ENCODE assay signal across 1 cellular context in the genomic region with DNA sequence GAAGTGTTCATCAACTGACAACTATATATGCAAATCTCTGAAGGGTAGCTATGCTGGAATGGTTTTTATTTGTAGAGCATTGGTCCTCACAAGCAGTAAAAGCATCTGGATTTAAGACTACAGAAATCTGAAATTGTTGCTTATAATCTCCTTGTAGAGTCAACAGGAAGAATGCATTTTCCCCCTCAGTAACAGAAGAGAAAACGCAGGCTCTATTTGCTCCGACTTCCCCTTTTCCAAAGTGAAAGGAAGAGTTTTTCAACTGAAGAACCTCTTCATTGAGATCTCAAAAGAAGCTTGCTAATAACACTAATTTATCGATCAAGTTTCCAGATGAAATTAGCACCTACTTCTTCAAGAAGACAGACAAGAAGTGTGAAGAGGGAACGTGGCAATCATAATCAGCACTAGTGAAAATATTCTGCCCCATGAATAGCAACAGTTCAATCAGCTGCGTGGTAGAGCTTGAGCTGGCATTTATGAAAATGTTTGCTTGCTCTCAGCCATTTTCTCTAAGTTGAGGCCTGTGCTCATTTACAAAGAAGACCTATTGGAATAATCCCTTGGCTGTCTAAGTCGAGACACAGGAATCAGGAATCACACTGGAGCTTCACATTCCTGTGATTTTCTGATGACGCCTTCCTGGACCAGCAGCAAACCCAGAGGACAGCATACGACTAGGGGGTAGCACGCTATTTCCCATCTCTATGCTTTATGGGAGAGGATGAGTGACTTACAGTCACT.
A peak's percentile ranks its signal among the peaks of the same experiment; 100 is the strongest.
TF ChIP-seq lines count a peak whose summit lies in the region.

No MANE protein-coding gene starts in this region.

TF ChIP-seq in K562, 482 proteins besides CTCF, POLR2A, EP300 and RAD21 (continued from another document):
- TF ChIP-seq SMARCE1 (IDR thresholded peaks at IDR 0.05), result peak; percentile 59; the same call in 1 of the 2 replicates
- peak; percentile 16; the same call in 1 of the 2 replicates for TF ChIP-seq ELF1 (tag; IDR thresholded peaks at IDR 0.05)
- no peak for TF ChIP-seq ZFP36 (IDR thresholded peaks at IDR 0.05; ENCODE audit: low read depth, low read length, partially characterized antibody)
- TF ChIP-seq, protein P1, sequence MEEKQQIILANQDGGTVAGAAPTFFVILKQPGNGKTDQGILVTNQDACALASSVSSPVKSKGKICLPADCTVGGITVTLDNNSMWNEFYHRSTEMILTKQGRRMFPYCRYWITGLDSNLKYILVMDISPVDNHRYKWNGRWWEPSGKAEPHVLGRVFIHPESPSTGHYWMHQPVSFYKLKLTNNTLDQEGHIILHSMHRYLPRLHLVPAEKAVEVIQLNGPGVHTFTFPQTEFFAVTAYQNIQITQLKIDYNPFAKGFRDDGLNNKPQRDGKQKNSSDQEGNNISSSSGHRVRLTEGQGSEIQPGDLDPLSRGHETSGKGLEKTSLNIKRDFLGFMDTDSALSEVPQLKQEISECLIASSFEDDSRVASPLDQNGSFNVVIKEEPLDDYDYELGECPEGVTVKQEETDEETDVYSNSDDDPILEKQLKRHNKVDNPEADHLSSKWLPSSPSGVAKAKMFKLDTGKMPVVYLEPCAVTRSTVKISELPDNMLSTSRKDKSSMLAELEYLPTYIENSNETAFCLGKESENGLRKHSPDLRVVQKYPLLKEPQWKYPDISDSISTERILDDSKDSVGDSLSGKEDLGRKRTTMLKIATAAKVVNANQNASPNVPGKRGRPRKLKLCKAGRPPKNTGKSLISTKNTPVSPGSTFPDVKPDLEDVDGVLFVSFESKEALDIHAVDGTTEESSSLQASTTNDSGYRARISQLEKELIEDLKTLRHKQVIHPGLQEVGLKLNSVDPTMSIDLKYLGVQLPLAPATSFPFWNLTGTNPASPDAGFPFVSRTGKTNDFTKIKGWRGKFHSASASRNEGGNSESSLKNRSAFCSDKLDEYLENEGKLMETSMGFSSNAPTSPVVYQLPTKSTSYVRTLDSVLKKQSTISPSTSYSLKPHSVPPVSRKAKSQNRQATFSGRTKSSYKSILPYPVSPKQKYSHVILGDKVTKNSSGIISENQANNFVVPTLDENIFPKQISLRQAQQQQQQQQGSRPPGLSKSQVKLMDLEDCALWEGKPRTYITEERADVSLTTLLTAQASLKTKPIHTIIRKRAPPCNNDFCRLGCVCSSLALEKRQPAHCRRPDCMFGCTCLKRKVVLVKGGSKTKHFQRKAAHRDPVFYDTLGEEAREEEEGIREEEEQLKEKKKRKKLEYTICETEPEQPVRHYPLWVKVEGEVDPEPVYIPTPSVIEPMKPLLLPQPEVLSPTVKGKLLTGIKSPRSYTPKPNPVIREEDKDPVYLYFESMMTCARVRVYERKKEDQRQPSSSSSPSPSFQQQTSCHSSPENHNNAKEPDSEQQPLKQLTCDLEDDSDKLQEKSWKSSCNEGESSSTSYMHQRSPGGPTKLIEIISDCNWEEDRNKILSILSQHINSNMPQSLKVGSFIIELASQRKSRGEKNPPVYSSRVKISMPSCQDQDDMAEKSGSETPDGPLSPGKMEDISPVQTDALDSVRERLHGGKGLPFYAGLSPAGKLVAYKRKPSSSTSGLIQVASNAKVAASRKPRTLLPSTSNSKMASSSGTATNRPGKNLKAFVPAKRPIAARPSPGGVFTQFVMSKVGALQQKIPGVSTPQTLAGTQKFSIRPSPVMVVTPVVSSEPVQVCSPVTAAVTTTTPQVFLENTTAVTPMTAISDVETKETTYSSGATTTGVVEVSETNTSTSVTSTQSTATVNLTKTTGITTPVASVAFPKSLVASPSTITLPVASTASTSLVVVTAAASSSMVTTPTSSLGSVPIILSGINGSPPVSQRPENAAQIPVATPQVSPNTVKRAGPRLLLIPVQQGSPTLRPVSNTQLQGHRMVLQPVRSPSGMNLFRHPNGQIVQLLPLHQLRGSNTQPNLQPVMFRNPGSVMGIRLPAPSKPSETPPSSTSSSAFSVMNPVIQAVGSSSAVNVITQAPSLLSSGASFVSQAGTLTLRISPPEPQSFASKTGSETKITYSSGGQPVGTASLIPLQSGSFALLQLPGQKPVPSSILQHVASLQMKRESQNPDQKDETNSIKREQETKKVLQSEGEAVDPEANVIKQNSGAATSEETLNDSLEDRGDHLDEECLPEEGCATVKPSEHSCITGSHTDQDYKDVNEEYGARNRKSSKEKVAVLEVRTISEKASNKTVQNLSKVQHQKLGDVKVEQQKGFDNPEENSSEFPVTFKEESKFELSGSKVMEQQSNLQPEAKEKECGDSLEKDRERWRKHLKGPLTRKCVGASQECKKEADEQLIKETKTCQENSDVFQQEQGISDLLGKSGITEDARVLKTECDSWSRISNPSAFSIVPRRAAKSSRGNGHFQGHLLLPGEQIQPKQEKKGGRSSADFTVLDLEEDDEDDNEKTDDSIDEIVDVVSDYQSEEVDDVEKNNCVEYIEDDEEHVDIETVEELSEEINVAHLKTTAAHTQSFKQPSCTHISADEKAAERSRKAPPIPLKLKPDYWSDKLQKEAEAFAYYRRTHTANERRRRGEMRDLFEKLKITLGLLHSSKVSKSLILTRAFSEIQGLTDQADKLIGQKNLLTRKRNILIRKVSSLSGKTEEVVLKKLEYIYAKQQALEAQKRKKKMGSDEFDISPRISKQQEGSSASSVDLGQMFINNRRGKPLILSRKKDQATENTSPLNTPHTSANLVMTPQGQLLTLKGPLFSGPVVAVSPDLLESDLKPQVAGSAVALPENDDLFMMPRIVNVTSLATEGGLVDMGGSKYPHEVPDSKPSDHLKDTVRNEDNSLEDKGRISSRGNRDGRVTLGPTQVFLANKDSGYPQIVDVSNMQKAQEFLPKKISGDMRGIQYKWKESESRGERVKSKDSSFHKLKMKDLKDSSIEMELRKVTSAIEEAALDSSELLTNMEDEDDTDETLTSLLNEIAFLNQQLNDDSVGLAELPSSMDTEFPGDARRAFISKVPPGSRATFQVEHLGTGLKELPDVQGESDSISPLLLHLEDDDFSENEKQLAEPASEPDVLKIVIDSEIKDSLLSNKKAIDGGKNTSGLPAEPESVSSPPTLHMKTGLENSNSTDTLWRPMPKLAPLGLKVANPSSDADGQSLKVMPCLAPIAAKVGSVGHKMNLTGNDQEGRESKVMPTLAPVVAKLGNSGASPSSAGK (IDR thresholded peaks at IDR 0.05), result peak; percentile 17; the same call in 1 of the 2 replicates
- 0 out of 2 replicates have a peak, but pooled peaks have one; percentile 30 for TF ChIP-seq ZNF589 (CRISPR knock-in tag; IDR thresholded peaks at IDR 0.05; ENCODE audit: low read depth)
- no peak for TF ChIP-seq CBX3 (IDR thresholded peaks at IDR 0.05; ENCODE audit: borderline replicate concordance in 1 of 2, low read length in 2 of 2)
- peak; percentile 35; the same call in 1 of the 2 replicates for TF ChIP-seq GABPB1 (CRISPR knock-in tag; IDR thresholded peaks at IDR 0.05)
- no peak for TF ChIP-seq NR4A1 (CRISPR knock-in tag; IDR thresholded peaks at IDR 0.05)
- TF ChIP-seq NR4A1 (tag; IDR thresholded peaks at IDR 0.05), result 0 out of 2 replicates have a peak, but pooled peaks have one; percentile 14
- no peak for TF ChIP-seq ZNF24 (IDR thresholded peaks at IDR 0.05)
- TF ChIP-seq, protein P2, sequence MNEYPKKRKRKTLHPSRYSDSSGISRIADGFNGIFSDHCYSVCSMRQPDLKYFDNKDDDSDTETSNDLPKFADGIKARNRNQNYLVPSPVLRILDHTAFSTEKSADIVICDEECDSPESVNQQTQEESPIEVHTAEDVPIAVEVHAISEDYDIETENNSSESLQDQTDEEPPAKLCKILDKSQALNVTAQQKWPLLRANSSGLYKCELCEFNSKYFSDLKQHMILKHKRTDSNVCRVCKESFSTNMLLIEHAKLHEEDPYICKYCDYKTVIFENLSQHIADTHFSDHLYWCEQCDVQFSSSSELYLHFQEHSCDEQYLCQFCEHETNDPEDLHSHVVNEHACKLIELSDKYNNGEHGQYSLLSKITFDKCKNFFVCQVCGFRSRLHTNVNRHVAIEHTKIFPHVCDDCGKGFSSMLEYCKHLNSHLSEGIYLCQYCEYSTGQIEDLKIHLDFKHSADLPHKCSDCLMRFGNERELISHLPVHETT (CRISPR knock-in tag; conservative IDR thresholded peaks at IDR 0.05 in 1 of 2, IDR thresholded peaks at IDR 0.05 in 1 of 2), result peak in 1 of 2 experiments; percentile 46; a peak in 1 of 4 replicates
- peak; percentile 58 for TF ChIP-seq TBP (optimal IDR thresholded peaks at IDR 0.05; ENCODE audit: low read depth, low read length)
- TF ChIP-seq, protein P3, sequence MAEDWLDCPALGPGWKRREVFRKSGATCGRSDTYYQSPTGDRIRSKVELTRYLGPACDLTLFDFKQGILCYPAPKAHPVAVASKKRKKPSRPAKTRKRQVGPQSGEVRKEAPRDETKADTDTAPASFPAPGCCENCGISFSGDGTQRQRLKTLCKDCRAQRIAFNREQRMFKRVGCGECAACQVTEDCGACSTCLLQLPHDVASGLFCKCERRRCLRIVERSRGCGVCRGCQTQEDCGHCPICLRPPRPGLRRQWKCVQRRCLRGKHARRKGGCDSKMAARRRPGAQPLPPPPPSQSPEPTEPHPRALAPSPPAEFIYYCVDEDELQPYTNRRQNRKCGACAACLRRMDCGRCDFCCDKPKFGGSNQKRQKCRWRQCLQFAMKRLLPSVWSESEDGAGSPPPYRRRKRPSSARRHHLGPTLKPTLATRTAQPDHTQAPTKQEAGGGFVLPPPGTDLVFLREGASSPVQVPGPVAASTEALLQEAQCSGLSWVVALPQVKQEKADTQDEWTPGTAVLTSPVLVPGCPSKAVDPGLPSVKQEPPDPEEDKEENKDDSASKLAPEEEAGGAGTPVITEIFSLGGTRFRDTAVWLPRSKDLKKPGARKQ (CRISPR knock-in tag; IDR thresholded peaks at IDR 0.05), result 0 out of 2 replicates have a peak, but pooled peaks have one; percentile 61
- TF ChIP-seq, protein P4, sequence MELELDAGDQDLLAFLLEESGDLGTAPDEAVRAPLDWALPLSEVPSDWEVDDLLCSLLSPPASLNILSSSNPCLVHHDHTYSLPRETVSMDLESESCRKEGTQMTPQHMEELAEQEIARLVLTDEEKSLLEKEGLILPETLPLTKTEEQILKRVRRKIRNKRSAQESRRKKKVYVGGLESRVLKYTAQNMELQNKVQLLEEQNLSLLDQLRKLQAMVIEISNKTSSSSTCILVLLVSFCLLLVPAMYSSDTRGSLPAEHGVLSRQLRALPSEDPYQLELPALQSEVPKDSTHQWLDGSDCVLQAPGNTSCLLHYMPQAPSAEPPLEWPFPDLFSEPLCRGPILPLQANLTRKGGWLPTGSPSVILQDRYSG (tag; conservative IDR thresholded peaks at IDR 0.05; ENCODE audit: low read depth), result 0 out of 2 replicates have a peak, but pooled peaks have one; percentile 18
- TF ChIP-seq YBX1 (IDR thresholded peaks at IDR 0.05), result no peak
- no peak for TF ChIP-seq ZBTB17 (CRISPR knock-in tag; IDR thresholded peaks at IDR 0.05)
- TF ChIP-seq ETV1 (tag; conservative IDR thresholded peaks at IDR 0.05; ENCODE audit: low read depth), result 0 out of 2 replicates have a peak, but pooled peaks have one; percentile 13
- TF ChIP-seq, protein P5, sequence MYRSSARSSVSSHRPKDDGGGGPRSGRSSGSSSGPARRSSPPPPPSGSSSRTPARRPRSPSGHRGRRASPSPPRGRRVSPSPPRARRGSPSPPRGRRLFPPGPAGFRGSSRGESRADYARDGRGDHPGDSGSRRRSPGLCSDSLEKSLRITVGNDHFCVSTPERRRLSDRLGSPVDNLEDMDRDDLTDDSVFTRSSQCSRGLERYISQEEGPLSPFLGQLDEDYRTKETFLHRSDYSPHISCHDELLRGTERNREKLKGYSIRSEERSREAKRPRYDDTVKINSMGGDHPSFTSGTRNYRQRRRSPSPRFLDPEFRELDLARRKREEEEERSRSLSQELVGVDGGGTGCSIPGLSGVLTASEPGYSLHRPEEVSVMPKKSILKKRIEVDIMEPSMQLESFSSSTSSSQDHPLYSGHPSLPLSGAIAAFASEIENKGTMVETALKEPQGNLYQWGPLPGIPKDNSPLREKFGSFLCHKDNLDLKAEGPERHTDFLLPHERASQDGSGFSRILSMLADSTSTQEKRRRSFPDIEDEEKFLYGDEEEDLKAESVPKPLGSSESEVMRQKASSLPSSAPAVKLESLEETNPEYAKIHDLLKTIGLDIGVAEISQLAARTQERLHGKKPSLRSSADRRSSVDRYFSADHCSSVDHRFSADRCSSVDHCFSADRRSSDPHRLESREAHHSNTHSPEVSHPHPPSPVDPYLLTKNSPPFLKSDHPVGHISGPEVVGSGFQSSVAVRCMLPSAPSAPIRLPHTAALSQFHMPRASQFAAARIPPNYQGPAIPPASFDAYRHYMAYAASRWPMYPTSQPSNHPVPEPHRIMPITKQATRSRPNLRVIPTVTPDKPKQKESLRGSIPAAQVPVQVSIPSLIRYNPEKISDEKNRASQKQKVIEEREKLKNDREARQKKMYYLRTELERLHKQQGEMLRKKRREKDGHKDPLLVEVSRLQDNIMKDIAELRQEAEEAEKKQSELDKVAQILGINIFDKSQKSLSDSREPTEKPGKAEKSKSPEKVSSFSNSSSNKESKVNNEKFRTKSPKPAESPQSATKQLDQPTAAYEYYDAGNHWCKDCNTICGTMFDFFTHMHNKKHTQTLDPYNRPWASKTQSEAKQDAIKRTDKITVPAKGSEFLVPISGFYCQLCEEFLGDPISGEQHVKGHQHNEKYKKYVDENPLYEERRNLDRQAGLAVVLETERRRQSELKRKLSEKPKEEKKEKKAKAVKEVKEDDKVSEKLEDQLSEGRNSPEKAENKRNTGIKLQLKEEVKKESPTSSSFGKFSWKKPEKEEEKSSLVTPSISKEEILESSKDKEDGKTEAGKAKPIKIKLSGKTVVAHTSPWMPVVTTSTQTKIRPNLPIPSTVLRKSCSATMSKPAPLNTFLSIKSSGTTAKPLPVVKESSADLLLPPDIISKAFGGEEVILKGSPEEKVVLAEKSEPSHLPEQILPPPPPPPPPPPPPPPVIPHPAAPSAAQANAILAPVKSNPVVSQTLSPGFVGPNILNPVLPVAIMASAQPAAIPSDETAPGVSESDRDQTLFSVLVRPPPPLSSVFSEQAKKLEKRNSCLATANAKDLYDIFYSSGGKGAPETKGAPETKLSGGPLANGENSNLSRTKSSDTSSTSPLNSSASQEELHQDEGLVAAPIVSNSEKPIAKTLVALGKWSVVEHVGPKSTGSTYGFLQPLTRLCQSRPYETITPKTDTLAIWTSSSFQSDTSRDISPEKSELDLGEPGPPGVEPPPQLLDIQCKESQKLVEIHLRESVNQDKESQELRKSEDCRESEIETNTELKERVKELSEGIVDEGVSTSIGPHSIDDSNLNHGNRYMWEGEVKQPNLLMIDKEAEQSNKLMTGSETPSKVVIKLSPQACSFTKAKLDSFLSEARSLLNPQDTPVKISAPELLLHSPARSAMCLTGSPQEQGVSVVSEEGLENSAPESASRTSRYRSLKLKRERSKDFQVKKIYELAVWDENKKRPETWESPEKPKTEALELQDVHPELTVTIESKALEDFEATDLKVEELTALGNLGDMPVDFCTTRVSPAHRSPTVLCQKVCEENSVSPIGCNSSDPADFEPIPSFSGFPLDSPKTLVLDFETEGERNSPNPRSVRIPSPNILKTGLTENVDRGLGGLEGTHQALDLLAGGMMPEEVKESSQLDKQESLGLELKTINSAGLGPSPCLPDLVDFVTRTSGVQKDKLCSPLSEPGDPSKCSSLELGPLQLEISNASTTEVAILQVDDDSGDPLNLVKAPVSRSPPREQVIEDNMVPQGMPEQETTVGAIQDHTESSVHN (IDR thresholded peaks at IDR 0.05; ENCODE audit: borderline replicate concordance in 1 of 2, low read depth in 1 of 2), result peak in 1 of 2 experiments; percentile 26; a peak in 1 of 4 replicates
- peak; percentile 43; the same call in 1 of the 2 replicates for TF ChIP-seq PML (IDR thresholded peaks at IDR 0.05; ENCODE audit: low read length)
